19 cellular contexts compared by ENCODE assay signal in genomic region chr6:144697389-144697788, GRCh38.
"Had no signal": no experiment of that assay in that cellular context is flagged by ENCODE, and none has a peak within 500 bp of the region (broad histone marks: within the 10 kb centered on the region; RNA-seq: fewer than 3 reads in every experiment).

No MANE protein-coding gene starts in this region.

- H3K27ac ChIP-seq: brain microvascular endothelial cell, coronary artery, esophagus muscularis mucosa, left ventricle myocardium inferior, neutrophil, pancreas, spleen, thoracic aorta had no signal

- H3K4me3 ChIP-seq: coronary artery, left ventricle myocardium inferior, pancreas, sigmoid colon, spleen, thoracic aorta had no signal

- H3K27me3 Mint-ChIP-seq: activated CD4-positive, alpha-beta memory T cell treated with anti-CD3 and anti-CD28 coated beads for 36 hours; activated CD8-positive, alpha-beta memory T cell treated with anti-CD3 and anti-CD28 coated beads, Interleukin-2, amount 10 ng/mL, durations not matched to agents 7 days and 5 days; activated T-helper 17 cell treated with anti-CD3 and anti-CD28 coated beads, Interleukin-2, amount 50 U/mL, for 72 hours; stimulated activated memory B cell treated with anti-CD40 and anti-IgM and Interleukin-4, amounts not matched to agents 10 μg/mL and 1 μg/mL and 100 μg/mL, for 72 hours had no signal

- H3K27me3 ChIP-seq: brain microvascular endothelial cell, esophagus muscularis mucosa, neutrophil, pancreas, sigmoid colon, spleen had no signal

- ATAC-seq: activated CD8-positive, alpha-beta memory T cell treated with anti-CD3 and anti-CD28 coated beads, Interleukin-2, amount 10 ng/mL, durations not matched to agents 7 days and 5 days; activated T-helper 17 cell treated with anti-CD3 and anti-CD28 coated beads, Interleukin-2, amount 50 U/mL, for 72 hours; stimulated activated memory B cell treated with anti-CD40 and anti-IgM and Interleukin-4, amounts not matched to agents 10 μg/mL and 1 μg/mL and 100 μg/mL, for 72 hours; WTC11 had no signal

- DNase-seq: activated CD4-positive, alpha-beta memory T cell treated with anti-CD3 and anti-CD28 coated beads for 36 hours; activated CD4-positive, alpha-beta T cell treated with anti-CD3 and anti-CD28 coated beads for 4 hours; activated CD8-positive, alpha-beta memory T cell treated with anti-CD3 and anti-CD28 coated beads, Interleukin-2, amount 10 ng/mL, durations not matched to agents 7 days and 5 days; activated naive CD4-positive, alpha-beta T cell; anterior cingulate cortex; brain microvascular endothelial cell; central memory CD4-positive, alpha-beta T cell; left ventricle myocardium inferior; pancreas; sigmoid colon; spleen; stimulated activated CD4-positive, alpha-beta T cell treated with anti-CD3 and anti-CD28 coated beads, Interleukin-4, amount 100 ng/mL, for 4 hours had no signal

- H3K4me3 Mint-ChIP-seq: activated CD4-positive, alpha-beta memory T cell treated with anti-CD3 and anti-CD28 coated beads for 36 hours; activated CD8-positive, alpha-beta memory T cell treated with anti-CD3 and anti-CD28 coated beads, Interleukin-2, amount 10 ng/mL, durations not matched to agents 7 days and 5 days; activated T-helper 17 cell treated with anti-CD3 and anti-CD28 coated beads, Interleukin-2, amount 50 U/mL, for 72 hours; stimulated activated memory B cell treated with anti-CD40 and anti-IgM and Interleukin-4, amounts not matched to agents 10 μg/mL and 1 μg/mL and 100 μg/mL, for 72 hours; WTC11 had no signal

- H3K4me1 Mint-ChIP-seq: activated CD8-positive, alpha-beta memory T cell treated with anti-CD3 and anti-CD28 coated beads, Interleukin-2, amount 10 ng/mL, durations not matched to agents 7 days and 5 days; WTC11 had no signal

- H3K27ac Mint-ChIP-seq: activated CD4-positive, alpha-beta memory T cell treated with anti-CD3 and anti-CD28 coated beads for 36 hours; activated CD8-positive, alpha-beta memory T cell treated with anti-CD3 and anti-CD28 coated beads, Interleukin-2, amount 10 ng/mL, durations not matched to agents 7 days and 5 days; activated T-helper 17 cell treated with anti-CD3 and anti-CD28 coated beads, Interleukin-2, amount 50 U/mL, for 72 hours; stimulated activated memory B cell treated with anti-CD40 and anti-IgM and Interleukin-4, amounts not matched to agents 10 μg/mL and 1 μg/mL and 100 μg/mL, for 72 hours; WTC11 had no signal

- H3K9me3 ChIP-seq: neutrophil, pancreas, sigmoid colon, thoracic aorta had no signal

- H3K9me3 Mint-ChIP-seq: activated CD4-positive, alpha-beta memory T cell treated with anti-CD3 and anti-CD28 coated beads for 36 hours; activated T-helper 17 cell treated with anti-CD3 and anti-CD28 coated beads, Interleukin-2, amount 50 U/mL, for 72 hours had no signal

- H3K4me1 ChIP-seq: left ventricle myocardium inferior had no signal

- H3K36me3 ChIP-seq: brain microvascular endothelial cell, pancreas had no signal
